Comparison of ENCODE assay signal across 10 cellular contexts in the genomic region with DNA sequence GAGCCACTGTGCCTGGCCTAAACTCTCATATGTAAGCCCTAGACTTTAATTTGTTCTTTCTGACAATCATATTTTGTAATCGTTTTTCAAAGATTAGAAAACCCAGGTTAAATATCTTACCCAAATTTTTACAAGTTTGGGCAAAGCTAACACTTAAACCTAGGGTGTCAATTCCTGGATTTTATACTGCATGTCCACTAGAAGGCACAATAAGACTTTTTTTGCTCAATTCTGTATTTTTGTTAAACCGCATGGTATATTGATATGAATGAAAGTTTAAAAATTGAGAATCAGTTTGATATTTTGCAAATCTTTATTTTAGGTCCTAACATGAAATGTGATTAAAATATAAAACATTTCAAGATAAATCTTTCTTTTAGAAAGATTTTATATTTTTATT. TPM values are rescaled to one million over a fixed set of nuclear protein-coding genes. Genes with fewer than 3 reads are reported as not detected.
A peak's percentile ranks its signal among the peaks of the same experiment; 100 is the strongest.
DNase-seq lines count a peak whose midpoint lies in the region; ATAC-seq, FAIRE-seq and TF ChIP-seq lines count a peak whose summit lies in the region.
"Had no signal": no experiment of that assay in that cellular context is flagged by ENCODE, and none has a peak within 500 bp of the region (broad histone marks: within the 10 kb centered on the region; RNA-seq: fewer than 3 reads in every experiment).

No MANE protein-coding gene starts in this region.

- intact Hi-C loops in sciatic nerve (cut with DNase I) = no loop called here

- H3K9me3 ChIP-seq in A549 = no peaks in the 10 kb centered on the region

- H3K27ac ChIP-seq in A549 = no peak overlapping the region

- TF ChIP-seq RAD21 in A549 (conservative IDR thresholded peaks at IDR 0.05 in 1 of 2, IDR thresholded peaks at IDR 0.05 in 1 of 2) = peak; percentile 71 to 77

- DNase-seq in A549 (ENCODE audit: low read depth in 1 of 2, low spot score in 1 of 2) (peak; percentile 41 to 54), HFF-Myc (ENCODE audit: extremely low read depth, low read depth) (no peak), RKO (ENCODE audit: low spot score) (peak; percentile 67), fibroblast of peridontal ligament (ENCODE audit: extremely low read depth) (peak; percentile 13), mesenteric fat pad (ENCODE audit: low spot score) (no peak), sciatic nerve (ENCODE audit: low spot score) (no peak)
- DNase-seq: activated T-cell treated with anti-CD3 and anti-CD28 coated beads, Interleukin-2, amount 50 U/mL, for 72 hours; hippocampal formation had no signal

- no peaks in the 10 kb centered on the region for H3K4me1 ChIP-seq in A549

- POLR2A ChIA-PET in A549 (lab: Yijun Ruan, JAX) = no interaction called here

- CTCF ChIA-PET in A549 (lab: Yijun Ruan, JAX) = interaction anchor here (0.9 to 2.9 kb wide), 9 partner anchors 13 to 142 kb away, joined by 3 to 12 read pairs (median 3); no protein-coding TSS in a partner anchor

- WGBS in A549 (ENCODE audit: missing lambda C conversion rate) = 47% methylated on average over 2 of the region's 2 CpGs

- peak; percentile 65 for TF ChIP-seq CTCF in A549 (IDR thresholded peaks at IDR 0.05)
- peak; percentile 11 for TF ChIP-seq CTCF in HFF-Myc (IDR thresholded peaks at IDR 0.05; ENCODE audit: low read depth, low read length, missing control alignments)

- no peak for TF ChIP-seq POLR2A in A549 (IDR thresholded peaks at IDR 0.05; ENCODE audit: low read length)

- TF ChIP-seq EP300 in A549 (IDR thresholded peaks at IDR 0.05) = no peak

- FAIRE-seq in A549 (lab: Jason Lieb, UNC) = no peak

- H3K4me3 ChIP-seq in A549 = no peak overlapping the region
- H3K4me3 ChIP-seq in HFF-Myc (replicated peaks; ENCODE audit: low read depth, low read length) = no peak overlapping the region

- peak in 1 of 2 experiments; percentile 55; a peak in 2 of 6 replicates for ATAC-seq in A549
- no peak for ATAC-seq in HG03097 (IDR thresholded peaks at IDR 0.05; ENCODE audit: low FRiP score, unreplicated experiment)
- no peak for ATAC-seq in HG02870 (IDR thresholded peaks at IDR 0.05; ENCODE audit: unreplicated experiment)
- no peak for ATAC-seq in sciatic nerve
- ATAC-seq: activated T-cell treated with anti-CD3 and anti-CD28 coated beads, Interleukin-2, amount 50 U/mL, for 72 hours had no signal

- H3K4me2 ChIP-seq in A549 = no peak overlapping the region

TF ChIP-seq in A549, 52 proteins besides CTCF, POLR2A, EP300 and RAD21:
- TF ChIP-seq KDM5A (IDR thresholded peaks at IDR 0.05) (no peak), ZFP36 (IDR thresholded peaks at IDR 0.05; ENCODE audit: borderline replicate concordance, partially characterized antibody) (no peak), ZC3H11A (IDR thresholded peaks at IDR 0.05) (no peak), KDM1A (IDR thresholded peaks at IDR 0.05; ENCODE audit: low read depth) (no peak), SMC3 (IDR thresholded peaks at IDR 0.05) (peak; percentile 70), RNF2 (IDR thresholded peaks at IDR 0.05; ENCODE audit: borderline replicate concordance, low read depth) (no peak)

RNA-seq across cellular contexts. Expression of gene DYNC2I1, which starts 29.3 kb away (rescaled TPM):
- polyA plus RNA-seq in A549 (2011; rRNA removed) = 10.6 and 17.4 TPM in 2 replicates
- polyA plus RNA-seq in A549 (2012; cell fraction: cytosol; rRNA removed) = 11.0 and 11.8 TPM in 2 replicates
- 41.8 and 42.7 TPM in 2 replicates for polyA plus RNA-seq in A549 (2012; cell fraction: nucleus; rRNA removed)
- 8.7 to 10.0 TPM (median 9.1 TPM) in 3 replicates for polyA plus RNA-seq in A549 (2017; fragmentation: RNase III; extraction: RNeasy Plus Mini Kit Qiagen cat#74134 plus additional on column Dnase treatment)
- polyA minus RNA-seq in A549 (2011; rRNA and poly(A)+ RNA removed) = 5.8 and 7.5 TPM in 2 replicates
- total RNA-seq in mesenteric fat pad = 20.3 TPM
- total RNA-seq in sciatic nerve = 29.6 TPM

RNA-seq across cellular contexts. Expression of gene ESYT2, which starts 56.3 kb away (rescaled TPM):
- polyA plus RNA-seq in A549 (2011; rRNA removed) (73.2 and 77.0 TPM in 2 replicates), A549 (2017; fragmentation: RNase III; extraction: RNeasy Plus Mini Kit Qiagen cat#74134 plus additional on column Dnase treatment) (41.8 to 48.3 TPM (median 45.8 TPM) in 3 replicates)
- 22.5 and 29.6 TPM in 2 replicates for polyA plus RNA-seq in A549 (2012; cell fraction: cytosol; rRNA removed)
- polyA plus RNA-seq in A549 (2012; cell fraction: nucleus; rRNA removed) = 30.1 and 31.2 TPM in 2 replicates
- 54.6 and 62.5 TPM in 2 replicates for polyA minus RNA-seq in A549 (2011; rRNA and poly(A)+ RNA removed)
- total RNA-seq in mesenteric fat pad (79.5 TPM), sciatic nerve (103 TPM)

Comparison
In these comparisons a context has a peak if more than half of its experiments do, and no peak if none do; other contexts are left out.
1. DNase-seq: peak in A549 (2 of 2), RKO (single experiment) and fibroblast of peridontal ligament (single experiment); none in HFF-Myc (single experiment), mesenteric fat pad (single experiment) and sciatic nerve (single experiment).